Comparison of ENCODE assay signal across 8 cellular contexts in genomic region chr5:135944967-135945560, GRCh38. TPM values are rescaled to one million over a fixed set of nuclear protein-coding genes. Genes with fewer than 3 reads are reported as not detected.
DNase-seq lines count a peak whose midpoint lies in the region; ATAC-seq, FAIRE-seq and TF ChIP-seq lines count a peak whose summit lies in the region.

No MANE protein-coding gene starts in this region.

- H3K4me1 Mint-ChIP-seq in natural killer cell = no peaks in the 10 kb centered on the region
- no peaks in the 10 kb centered on the region for H3K4me1 Mint-ChIP-seq in natural killer cell treated with Interleukin-12 subunit alpha and Interleukin-12 subunit beta and Interleukin-15 and Interleukin-18, amount 100 ng/mL, for 72 hours (ENCODE audit: low read depth in 2 of 2)

- no peak for TF ChIP-seq POLR2A in upper lobe of left lung (IDR thresholded peaks at IDR 0.05)

- no peak overlapping the region for H3K27ac Mint-ChIP-seq in natural killer cell
- H3K27ac Mint-ChIP-seq in natural killer cell treated with Interleukin-12 subunit alpha and Interleukin-12 subunit beta and Interleukin-15 and Interleukin-18, amount 100 ng/mL, for 72 hours = no peak overlapping the region

- intact Hi-C loops in natural killer cell (cut with micrococcal nuclease) = loop anchor here (1.0 to 5.0 kb wide), 3 partner anchors 117 to 267 kb away; no protein-coding TSS in a partner anchor

- no peaks in the 10 kb centered on the region for H3K9me3 ChIP-seq in upper lobe of left lung

- ATAC-seq in natural killer cell = no peak
- ATAC-seq in natural killer cell treated with Interleukin-12 subunit alpha and Interleukin-12 subunit beta and Interleukin-15 and Interleukin-18, amount 100 ng/mL, for 72 hours = no peak
- peak in 1 of 2 donors; percentile 78 for ATAC-seq in upper lobe of left lung (ENCODE audit: low FRiP score in 2 of 2)
- no peak for ATAC-seq in HG03196 (IDR thresholded peaks at IDR 0.05; ENCODE audit: unreplicated experiment)

- TF ChIP-seq CTCF in natural killer cell (IDR thresholded peaks at IDR 0.05) (peak; percentile 70), upper lobe of left lung (IDR thresholded peaks at IDR 0.05) (peak; percentile 58 to 84 (median 68))

- H3K4me3 Mint-ChIP-seq in natural killer cell = no peak overlapping the region
- no peak overlapping the region for H3K4me3 Mint-ChIP-seq in natural killer cell treated with Interleukin-12 subunit alpha and Interleukin-12 subunit beta and Interleukin-15 and Interleukin-18, amount 100 ng/mL, for 72 hours

- H3K27me3 Mint-ChIP-seq in natural killer cell (ENCODE audit: low read depth in 2 of 2) = peaks cover 8 to 35% of the 10 kb centered on the region in 2 donors
- peaks cover 12 to 49% of the 10 kb centered on the region in 2 donors for H3K27me3 Mint-ChIP-seq in natural killer cell treated with Interleukin-12 subunit alpha and Interleukin-12 subunit beta and Interleukin-15 and Interleukin-18, amount 100 ng/mL, for 72 hours

- H3K36me3 ChIP-seq in upper lobe of left lung = no peaks in the 10 kb centered on the region

- peak; percentile 14 for FAIRE-seq in colon (lab: Jason Lieb, UNC)

- H3K36me3 Mint-ChIP-seq in natural killer cell = no peaks in the 10 kb centered on the region
- H3K36me3 Mint-ChIP-seq in natural killer cell treated with Interleukin-12 subunit alpha and Interleukin-12 subunit beta and Interleukin-15 and Interleukin-18, amount 100 ng/mL, for 72 hours = no peaks in the 10 kb centered on the region

- TF ChIP-seq EP300 in upper lobe of left lung (IDR thresholded peaks at IDR 0.05) = no peak

- H3K9me3 Mint-ChIP-seq in natural killer cell = no peaks in the 10 kb centered on the region
- H3K9me3 Mint-ChIP-seq in natural killer cell treated with Interleukin-12 subunit alpha and Interleukin-12 subunit beta and Interleukin-15 and Interleukin-18, amount 100 ng/mL, for 72 hours = no peaks in the 10 kb centered on the region

- H3K4me1 ChIP-seq in upper lobe of left lung = no peaks in the 10 kb centered on the region

- DNase-seq in natural killer cell (no peak), M059J (ENCODE audit: low read depth) (peak; percentile 81), RPMI7951 (ENCODE audit: low read depth) (peak; percentile 78), left kidney (ENCODE audit: low read depth, low spot score) (peak; percentile 87), upper lobe of left lung (peak in 1 of 2 donors; percentile 37)
- no peak for DNase-seq in natural killer cell treated with Interleukin-12 subunit alpha and Interleukin-12 subunit beta and Interleukin-15 and Interleukin-18, amount 100 ng/mL, for 72 hours (ENCODE audit: low spot score)

- no peak overlapping the region for H3K27ac ChIP-seq in upper lobe of left lung

- H3K27me3 ChIP-seq in upper lobe of left lung = no peaks in the 10 kb centered on the region

- WGBS in upper lobe of left lung, 2 donors = 0% methylated on average over 3 of the region's 3 CpGs

- no peak overlapping the region for H3K4me3 ChIP-seq in upper lobe of left lung

RNA-seq across cellular contexts. Expression of gene LECT2, which starts 9.7 kb away (rescaled TPM):
- total RNA-seq in natural killer cell = not detected
- not detected for total RNA-seq in natural killer cell treated with Interleukin-12 subunit alpha and Interleukin-12 subunit beta and Interleukin-15 and Interleukin-18, amount 100 ng/mL, for 72 hours
- not detected in 2 replicates for total RNA-seq in M059J (2014; rRNA removed; shearing (Covaris generic))
- not detected in 2 replicates for total RNA-seq in RPMI7951 (2014; rRNA removed; shearing (Covaris generic))
- total RNA-seq in upper lobe of left lung = not detected

RNA-seq across cellular contexts. Expression of gene IL9, which starts 49.4 kb away (rescaled TPM):
- total RNA-seq in natural killer cell (not detected), upper lobe of left lung (not detected)
- 1 to 10 TPM in 1 of 2 donors, under 1 TPM in 1; 0.52 to 3.0 TPM for total RNA-seq in natural killer cell treated with Interleukin-12 subunit alpha and Interleukin-12 subunit beta and Interleukin-15 and Interleukin-18, amount 100 ng/mL, for 72 hours
- not detected in 2 replicates for total RNA-seq in M059J (2014; rRNA removed; shearing (Covaris generic))
- total RNA-seq in RPMI7951 (2014; rRNA removed; shearing (Covaris generic)) = not detected in 2 replicates

Comparison
In these comparisons a context has a peak if more than half of its experiments do, and no peak if none do; other contexts are left out.
1. DNase-seq: peak in M059J (single experiment), RPMI7951 (single experiment) and left kidney (single experiment); none in natural killer cell (single experiment) and natural killer cell treated with Interleukin-12 subunit alpha and Interleukin-12 subunit beta and Interleukin-15 and Interleukin-18, amount 100 ng/mL, for 72 hours (single experiment).